Comparison of ENCODE assay signal across 1 cellular context in genomic region chr20:2756056-2756611, GRCh38.
TF ChIP-seq lines count a peak whose summit lies in the region.

No MANE protein-coding gene starts in this region.

TF ChIP-seq in GM23338, 12 proteins besides CTCF, POLR2A, EP300 and RAD21 (continued from another document):
- TF ChIP-seq ZNF462 (CRISPR knock-in tag; IDR thresholded peaks at IDR 0.05) (no peak), EZH2phosphoT487 (IDR thresholded peaks at IDR 0.05; ENCODE audit: unreplicated experiment) (no peak), ZNF331 (CRISPR knock-in tag; IDR thresholded peaks at IDR 0.05; ENCODE audit: low read depth) (no peak), REST (IDR thresholded peaks at IDR 0.05; ENCODE audit: unreplicated experiment) (no peak), EZH2 (IDR thresholded peaks at IDR 0.05; ENCODE audit: low read depth, unreplicated experiment) (no peak), STAT1 (IDR thresholded peaks at IDR 0.05; ENCODE audit: unreplicated experiment) (no peak)
